In genomic region chr10:86024555-86025001, GRCh38 we compare ENCODE assay signal across 12 cellular contexts.
"Had no signal": no experiment of that assay in that cellular context is flagged by ENCODE, and none has a peak within 500 bp of the region (broad histone marks: within the 10 kb centered on the region; RNA-seq: fewer than 3 reads in every experiment).

No MANE protein-coding gene starts in this region.

- ATAC-seq: left lung, T-helper 17 cell had no signal

- H3K36me3 ChIP-seq: esophagus muscularis mucosa, left lung, thyroid gland, vagina had no signal

- FAIRE-seq: islet of Langerhans, TTC549 had no signal

- H3K4me1 ChIP-seq: left lung, vagina had no signal

- H3K27me3 ChIP-seq: esophagus muscularis mucosa, left lung, thyroid gland, vagina had no signal

- H3K4me3 ChIP-seq: esophagus muscularis mucosa, left lung, thyroid gland, vagina had no signal

- DNase-seq: activated CD4-positive, alpha-beta T cell treated with anti-CD3 and anti-CD28 coated beads, Interleukin-2, amount 50 U/mL, for 1 hour; amygdala; glutamatergic neuron; left lung; mesenchymal stem cell; stimulated activated CD4-positive, alpha-beta T cell treated with anti-CD3 and anti-CD28 coated beads, Interleukin-15, amount 100 ng/mL, for 24 hours; T-helper 17 cell; thyroid gland had no signal

- H3K9me3 ChIP-seq: esophagus muscularis mucosa, left lung, thyroid gland, vagina had no signal

- H3K27ac ChIP-seq: esophagus muscularis mucosa, left lung, thyroid gland, vagina had no signal
